ENCODE assay signal across 8 cellular contexts in the genomic region with DNA sequence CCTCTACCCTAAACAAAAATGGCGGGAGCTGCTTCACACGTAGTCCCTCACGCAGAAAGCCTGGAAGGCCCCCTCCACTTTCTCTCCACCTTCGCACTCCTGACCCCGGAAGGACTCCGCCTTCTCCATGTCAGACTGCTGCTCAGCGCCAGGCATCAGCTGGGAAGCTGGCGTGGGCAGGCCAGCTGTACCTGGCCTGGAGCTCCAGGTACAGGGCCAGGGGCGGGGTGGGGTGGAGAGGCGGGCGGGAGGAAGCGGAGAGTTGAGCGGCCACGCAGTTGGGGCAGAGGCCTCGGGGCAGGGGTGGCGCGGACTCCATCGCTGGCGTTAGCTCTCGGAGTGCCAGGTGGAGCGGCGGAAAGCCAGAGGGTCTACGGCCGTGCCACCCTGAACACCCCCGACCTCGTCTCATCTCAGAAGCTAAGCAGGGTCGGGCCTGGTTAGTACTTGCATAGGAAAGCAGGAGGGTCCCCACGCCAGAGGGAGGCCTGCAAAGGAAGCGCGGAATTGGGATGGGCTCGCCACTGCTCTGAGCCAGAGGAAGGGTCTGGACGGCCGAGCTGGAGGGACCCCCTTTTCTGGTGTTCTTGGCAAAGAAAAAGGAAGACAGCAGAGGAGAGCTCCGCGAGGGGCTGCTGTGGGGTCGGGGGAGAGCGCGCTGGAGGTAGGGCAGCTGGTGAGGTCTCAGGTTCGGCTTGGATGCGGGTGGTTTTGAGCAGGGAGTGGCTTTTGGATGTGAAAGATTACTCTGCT. TPM values are rescaled to one million over a fixed set of nuclear protein-coding genes. Genes with fewer than 3 reads are reported as not detected.
DNase-seq lines count a peak whose midpoint lies in the region; ATAC-seq and TF ChIP-seq lines count a peak whose summit lies in the region.

A gene with protein sequence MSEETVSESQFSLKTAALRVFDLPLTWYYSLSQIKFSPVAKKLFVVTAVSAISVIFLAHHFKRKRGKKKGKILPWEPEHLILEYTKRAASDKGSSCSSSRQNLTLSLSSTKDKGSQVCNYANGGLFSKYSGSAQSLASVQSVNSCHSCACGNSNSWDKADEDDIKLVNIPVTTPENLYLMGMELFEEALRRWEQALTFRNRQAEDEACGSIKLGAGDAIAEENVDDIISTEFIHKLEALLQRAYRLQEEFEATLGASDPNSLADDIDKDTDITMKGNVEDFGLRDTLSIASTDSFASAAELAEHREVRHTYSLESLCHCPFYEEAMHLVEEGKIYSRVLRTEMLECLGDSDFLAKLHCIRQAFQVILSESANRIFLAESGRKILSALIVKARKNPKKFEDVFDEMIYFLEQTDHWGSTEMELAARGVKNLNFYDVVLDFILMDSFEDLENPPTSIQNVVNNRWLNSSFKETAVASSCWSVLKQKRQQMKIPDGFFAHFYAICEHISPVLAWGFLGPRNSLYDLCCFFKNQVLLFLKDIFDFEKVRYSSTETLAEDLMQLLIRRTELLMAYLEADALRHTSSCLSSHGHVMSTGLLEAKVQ (plus strand): TSS at position 121 of the 753 bp plus-strand sequence. CDS start 3,604 bp downstream, outside the sequence.

- H3K4me1 ChIP-seq in liver (ENCODE audit: control insufficient read depth in 4 of 4, insufficient read depth in 4 of 4, low read length in 3 of 4), result peaks cover 0 to 11% (median 3%) of the 10 kb centered on the region in 4 donors

- peaks cover 0 to 9% (median 4%) of the 10 kb centered on the region in 4 donors for H3K36me3 ChIP-seq in liver (ENCODE audit: control insufficient read depth in 4 of 4, insufficient read depth in 3 of 4, low read depth in 1 of 4, low read length in 3 of 4)

- no peaks in the 10 kb centered on the region for H3K27me3 ChIP-seq in liver (ENCODE audit: control insufficient read depth in 4 of 4, insufficient read depth in 4 of 4, low read length in 3 of 4)

- peak within 1 kb of the TSS; percentile 22 to 57 for H3K27ac ChIP-seq in liver (ENCODE audit: low read depth in 1 of 2, low read length in 2 of 2)

- peak; percentile 96 for ATAC-seq in GM19397 (IDR thresholded peaks at IDR 0.05; ENCODE audit: unreplicated experiment)
- ATAC-seq in HG03565 (IDR thresholded peaks at IDR 0.05; ENCODE audit: unreplicated experiment), result peak; percentile 95

- peak; percentile 33 to 54 for TF ChIP-seq RAD21 in liver (IDR thresholded peaks at IDR 0.05)

- H3K9me3 ChIP-seq in liver (ENCODE audit: control insufficient read depth in 4 of 4, low read length in 3 of 4), result no peaks in the 10 kb centered on the region

- peak within 1 kb of the TSS; percentile 41 to 60 for H3K9ac ChIP-seq in liver (ENCODE audit: low read depth in 1 of 2, low read length in 2 of 2)

- no peak for TF ChIP-seq CTCF in liver (IDR thresholded peaks at IDR 0.05; ENCODE audit: low read depth, low read length, missing input control)

- under 1% methylated on average over 40 of the region's 40 CpGs for WGBS in liver

- H3K4me3 ChIP-seq in liver (ENCODE audit: low read depth in 1 of 3, low read length in 3 of 3), result peak within 1 kb of the TSS; percentile 60 to 96 (median 95)

- DNase-seq in CD1c-positive myeloid dendritic cell (ENCODE audit: extremely low spot score) (peak; percentile 89), NCI-H748 treated with DMSO at 0.1 percent for 48 hours (lab: John Stamatoyannopoulos, UW) (peak; percentile 82), dermis microvascular lymphatic vessel endothelial cell (ENCODE audit: low read depth in 2 of 2) (peak; percentile 76 to 90)
- DNase-seq in activated CD4-positive, alpha-beta T cell treated with anti-CD3 and anti-CD28 coated beads, Interleukin-2, amount 50 U/mL, for 24 hours (ENCODE audit: low read depth in 1 of 2, low spot score in 1 of 2), result peak; percentile 60 to 87
- DNase-seq in stimulated activated CD4-positive, alpha-beta T cell treated with anti-CD3 and anti-CD28 coated beads, Interleukin-4, amount 100 ng/mL, for 1 hour, result peak; percentile 81

TF ChIP-seq in liver, 16 proteins besides CTCF, POLR2A, EP300 and RAD21:
- TF ChIP-seq, protein P1, sequence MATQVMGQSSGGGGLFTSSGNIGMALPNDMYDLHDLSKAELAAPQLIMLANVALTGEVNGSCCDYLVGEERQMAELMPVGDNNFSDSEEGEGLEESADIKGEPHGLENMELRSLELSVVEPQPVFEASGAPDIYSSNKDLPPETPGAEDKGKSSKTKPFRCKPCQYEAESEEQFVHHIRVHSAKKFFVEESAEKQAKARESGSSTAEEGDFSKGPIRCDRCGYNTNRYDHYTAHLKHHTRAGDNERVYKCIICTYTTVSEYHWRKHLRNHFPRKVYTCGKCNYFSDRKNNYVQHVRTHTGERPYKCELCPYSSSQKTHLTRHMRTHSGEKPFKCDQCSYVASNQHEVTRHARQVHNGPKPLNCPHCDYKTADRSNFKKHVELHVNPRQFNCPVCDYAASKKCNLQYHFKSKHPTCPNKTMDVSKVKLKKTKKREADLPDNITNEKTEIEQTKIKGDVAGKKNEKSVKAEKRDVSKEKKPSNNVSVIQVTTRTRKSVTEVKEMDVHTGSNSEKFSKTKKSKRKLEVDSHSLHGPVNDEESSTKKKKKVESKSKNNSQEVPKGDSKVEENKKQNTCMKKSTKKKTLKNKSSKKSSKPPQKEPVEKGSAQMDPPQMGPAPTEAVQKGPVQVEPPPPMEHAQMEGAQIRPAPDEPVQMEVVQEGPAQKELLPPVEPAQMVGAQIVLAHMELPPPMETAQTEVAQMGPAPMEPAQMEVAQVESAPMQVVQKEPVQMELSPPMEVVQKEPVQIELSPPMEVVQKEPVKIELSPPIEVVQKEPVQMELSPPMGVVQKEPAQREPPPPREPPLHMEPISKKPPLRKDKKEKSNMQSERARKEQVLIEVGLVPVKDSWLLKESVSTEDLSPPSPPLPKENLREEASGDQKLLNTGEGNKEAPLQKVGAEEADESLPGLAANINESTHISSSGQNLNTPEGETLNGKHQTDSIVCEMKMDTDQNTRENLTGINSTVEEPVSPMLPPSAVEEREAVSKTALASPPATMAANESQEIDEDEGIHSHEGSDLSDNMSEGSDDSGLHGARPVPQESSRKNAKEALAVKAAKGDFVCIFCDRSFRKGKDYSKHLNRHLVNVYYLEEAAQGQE (IDR thresholded peaks at IDR 0.05), result peak; percentile 25
- TF ChIP-seq YY1 (IDR thresholded peaks at IDR 0.05) (peak; percentile 100), FOXA2 (IDR thresholded peaks at IDR 0.05) (no peak), NR2F2 (IDR thresholded peaks at IDR 0.05) (peak; percentile 94), EGR1 (IDR thresholded peaks at IDR 0.05; ENCODE audit: low read depth in 2 of 2) (peak in 1 of 2 donors; percentile 26), GABPA (IDR thresholded peaks at IDR 0.05 in 1 of 2, conservative IDR thresholded peaks at IDR 0.05 in 1 of 2) (peak; percentile 52 to 89), RXRA (IDR thresholded peaks at IDR 0.05) (peak; percentile 70 to 86), HNF4A (conservative IDR thresholded peaks at IDR 0.05) (peak; percentile 67 to 81), TAF1 (conservative IDR thresholded peaks at IDR 0.05) (peak; percentile 53), JUND (IDR thresholded peaks at IDR 0.05) (peak in 1 of 2 donors; percentile 39), FOXA1 (IDR thresholded peaks at IDR 0.05) (peak; percentile 15), HNF4G (IDR thresholded peaks at IDR 0.05) (peak; percentile 51), SP1 (IDR thresholded peaks at IDR 0.05) (peak; percentile 55)
- TF ChIP-seq, protein P2, sequence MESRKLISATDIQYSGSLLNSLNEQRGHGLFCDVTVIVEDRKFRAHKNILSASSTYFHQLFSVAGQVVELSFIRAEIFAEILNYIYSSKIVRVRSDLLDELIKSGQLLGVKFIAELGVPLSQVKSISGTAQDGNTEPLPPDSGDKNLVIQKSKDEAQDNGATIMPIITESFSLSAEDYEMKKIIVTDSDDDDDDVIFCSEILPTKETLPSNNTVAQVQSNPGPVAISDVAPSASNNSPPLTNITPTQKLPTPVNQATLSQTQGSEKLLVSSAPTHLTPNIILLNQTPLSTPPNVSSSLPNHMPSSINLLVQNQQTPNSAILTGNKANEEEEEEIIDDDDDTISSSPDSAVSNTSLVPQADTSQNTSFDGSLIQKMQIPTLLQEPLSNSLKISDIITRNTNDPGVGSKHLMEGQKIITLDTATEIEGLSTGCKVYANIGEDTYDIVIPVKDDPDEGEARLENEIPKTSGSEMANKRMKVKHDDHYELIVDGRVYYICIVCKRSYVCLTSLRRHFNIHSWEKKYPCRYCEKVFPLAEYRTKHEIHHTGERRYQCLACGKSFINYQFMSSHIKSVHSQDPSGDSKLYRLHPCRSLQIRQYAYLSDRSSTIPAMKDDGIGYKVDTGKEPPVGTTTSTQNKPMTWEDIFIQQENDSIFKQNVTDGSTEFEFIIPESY (IDR thresholded peaks at IDR 0.05), result peak; percentile 74
- TF ChIP-seq, protein P3, sequence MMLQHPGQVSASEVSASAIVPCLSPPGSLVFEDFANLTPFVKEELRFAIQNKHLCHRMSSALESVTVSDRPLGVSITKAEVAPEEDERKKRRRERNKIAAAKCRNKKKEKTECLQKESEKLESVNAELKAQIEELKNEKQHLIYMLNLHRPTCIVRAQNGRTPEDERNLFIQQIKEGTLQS (IDR thresholded peaks at IDR 0.05), result no peak
- TF ChIP-seq, protein P4, sequence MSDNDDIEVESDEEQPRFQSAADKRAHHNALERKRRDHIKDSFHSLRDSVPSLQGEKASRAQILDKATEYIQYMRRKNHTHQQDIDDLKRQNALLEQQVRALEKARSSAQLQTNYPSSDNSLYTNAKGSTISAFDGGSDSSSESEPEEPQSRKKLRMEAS (IDR thresholded peaks at IDR 0.05), result peak; percentile 41

RNA-seq across cellular contexts. Expression of the gene that starts here (rescaled TPM):
- total RNA-seq in dermis microvascular lymphatic vessel endothelial cell (8.9 and 10.2 TPM in 2 replicates), liver (1 to 10 TPM; 7.8 to 8.0 TPM)
- 1 to 10 TPM; 3.5 to 4.6 TPM for polyA plus RNA-seq in liver

Comparison
In these comparisons a context has a peak if more than half of its experiments do, and no peak if none do; other contexts are left out.
1. Peak in every context shown above with its lines: DNase-seq, ATAC-seq, H3K4me3 ChIP-seq and H3K27ac ChIP-seq.